Comparison of ENCODE assay signal across 23 cellular contexts in the genomic region with DNA sequence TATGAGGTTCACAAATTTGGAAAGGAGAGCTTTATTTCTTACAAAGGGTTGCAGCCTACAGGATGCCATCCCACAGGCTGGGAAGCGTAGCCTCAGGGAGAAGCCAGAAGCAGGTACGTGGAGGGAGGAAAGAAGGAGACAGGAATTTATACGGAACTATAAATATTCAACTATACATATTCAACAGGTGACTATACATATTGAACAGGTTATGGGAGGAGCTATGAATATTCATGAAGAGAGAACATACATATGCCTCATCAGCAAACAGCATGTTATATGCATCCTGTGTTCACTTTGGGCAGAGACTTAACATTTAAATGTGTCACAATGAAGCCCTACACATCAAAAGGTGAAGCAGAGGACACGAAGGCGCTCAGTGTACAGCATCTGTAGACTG. TPM values are rescaled to one million over a fixed set of nuclear protein-coding genes. Genes with fewer than 3 reads are reported as not detected.
A peak's percentile ranks its signal among the peaks of the same experiment; 100 is the strongest.
DNase-seq lines count a peak whose midpoint lies in the region; ATAC-seq and TF ChIP-seq lines count a peak whose summit lies in the region.
"Had no signal": no experiment of that assay in that cellular context is flagged by ENCODE, and none has a peak within 500 bp of the region (broad histone marks: within the 10 kb centered on the region; RNA-seq: fewer than 3 reads in every experiment).

No MANE protein-coding gene starts in this region.

- WGBS in mammary epithelial cell (ENCODE audit: low coverage, missing lambda C conversion rate): 83% methylated on average over 5 of the region's 5 CpGs

- no peaks in the 10 kb centered on the region for H3K4me1 ChIP-seq in HEK293 (ENCODE audit: control insufficient read depth, insufficient read depth, low read length)
- no peaks in the 10 kb centered on the region for H3K4me1 ChIP-seq in foreskin keratinocyte
- H3K4me1 ChIP-seq in mammary epithelial cell (ENCODE audit: insufficient read depth, low read length): no peaks in the 10 kb centered on the region
- H3K4me1 ChIP-seq: BE2C, BLaER1 had no signal

- H3K27ac ChIP-seq in HEK293 (ENCODE audit: extremely low read depth, low read depth, low read length) (no peak overlapping the region), foreskin keratinocyte (no peak overlapping the region), mammary epithelial cell (ENCODE audit: insufficient read depth, low read depth, low read length) (no peak overlapping the region)
- H3K27ac ChIP-seq: BLaER1 had no signal

- intact Hi-C loops in mammary epithelial cell (cut with micrococcal nuclease): no loop called here

- H3K4me3 ChIP-seq in HEK293 (ENCODE audit: low read depth, low read length) (no peak overlapping the region), mammary epithelial cell (replicated peaks in 1 of 3; ENCODE audit: insufficient read depth in 1 of 3, low read depth in 2 of 3, low read length in 3 of 3) (no peak overlapping the region)
- H3K4me3 ChIP-seq: BLaER1, GM12878 had no signal

- no peaks in the 10 kb centered on the region for H3K36me3 ChIP-seq in HEK293 (ENCODE audit: control insufficient read depth in 2 of 2, insufficient read depth in 1 of 2, low read length in 2 of 2)
- H3K36me3 ChIP-seq in mammary epithelial cell (ENCODE audit: insufficient read depth, low read length): no peaks in the 10 kb centered on the region
- H3K36me3 ChIP-seq: BE2C, BLaER1 had no signal

- dilution Hi-C loops in mammary epithelial cell (cut with HindIII; ENCODE audit: low sequenced_read_pairs): no loop called here

- POLR2A ChIA-PET in HEK293 (lab: Yijun Ruan, JAX): no interaction called here

- no peak overlapping the region for H2AFZ ChIP-seq in mammary epithelial cell (ENCODE audit: low read depth, low read length)

- ATAC-seq in foreskin keratinocyte: peak; percentile 15
- no peak for ATAC-seq in GM21717 (IDR thresholded peaks at IDR 0.05; ENCODE audit: unreplicated experiment)
- ATAC-seq: GM12878 had no signal

- H3K27me3 ChIP-seq in foreskin keratinocyte (no peaks in the 10 kb centered on the region), mammary epithelial cell (ENCODE audit: insufficient read depth, low read length) (no peaks in the 10 kb centered on the region)
- H3K27me3 ChIP-seq: BE2C, BLaER1 had no signal

- H3K9me3 ChIP-seq in HEK293 (ENCODE audit: control insufficient read depth, insufficient read depth, low read depth, low read length) (no peaks in the 10 kb centered on the region), mammary epithelial cell (replicated peaks; ENCODE audit: insufficient read depth, low read length) (peaks cover 4% of the 10 kb centered on the region)
- H3K9me3 ChIP-seq: BE2C had no signal

- no peak overlapping the region for H3K4me2 ChIP-seq in mammary epithelial cell (ENCODE audit: insufficient read depth, low read depth, low read length)
- H3K4me2 ChIP-seq: BLaER1 had no signal

- no peak overlapping the region for H3K9ac ChIP-seq in mammary epithelial cell (ENCODE audit: insufficient read depth, low read length)
- H3K9ac ChIP-seq: BLaER1 had no signal

- peak; percentile 43 for DNase-seq in NAMALWA (ENCODE audit: low spot score)
- DNase-seq in foreskin keratinocyte: no peak
- no peak for DNase-seq in mammary epithelial cell
- no peak for DNase-seq in activated naive CD4-positive, alpha-beta T cell (lab: John Stamatoyannopoulos, UW)
- DNase-seq: 8988T; ACHN; BE2C; C1 segment of cervical spinal cord; CD4-positive, alpha-beta memory T cell; CD4-positive, CD25-positive, alpha-beta regulatory T cell; CD8-positive, alpha-beta memory T cell; COR-L47; DMS 273 treated with DMSO at 0.1 percent for 48 hours; DMS153; DMS53; DMS79; DND-41; EL; GDM1 had no signal

- no peaks in the 10 kb centered on the region for H4K20me1 ChIP-seq in mammary epithelial cell (ENCODE audit: insufficient read depth, low read length)
- H4K20me1 ChIP-seq: BLaER1 had no signal

- no peaks in the 10 kb centered on the region for H3K79me2 ChIP-seq in mammary epithelial cell (ENCODE audit: insufficient read depth, low read length)

- no TSS peak for BruUV-seq in mammary epithelial cell (replicated peaks; lab: Mats Ljungman, UMichigan)

- CTCF ChIA-PET in HEK293 (lab: Yijun Ruan, JAX) (interaction anchor here (0.7 to 2.0 kb wide), 2 partner anchors 44 to 62 kb away, joined by 3 to 7 read pairs; no protein-coding TSS in a partner anchor), mammary epithelial cell (lab: Charles Lee; ENCODE audit: low non-redundant PET) (no interaction called here)

- TF ChIP-seq CTCF in HEK293 (tag by site-specific recombination; IDR thresholded peaks at IDR 0.05): no peak
- no peak for TF ChIP-seq CTCF in foreskin keratinocyte (conservative IDR thresholded peaks at IDR 0.05)
- no peak for TF ChIP-seq CTCF in mammary epithelial cell (conservative IDR thresholded peaks at IDR 0.05 in 1 of 2, IDR thresholded peaks at IDR 0.05 in 1 of 2; ENCODE audit: extremely low read depth in 1 of 2, insufficient read depth in 1 of 2, low read depth in 1 of 2, low read length in 2 of 2)

- in situ Hi-C loops in mammary epithelial cell (cut with MboI; ENCODE audit: low sequenced_read_pairs in 2 of 2): no loop called here

TF ChIP-seq in HEK293, 187 proteins besides CTCF, POLR2A, EP300 and RAD21:
- no peak for TF ChIP-seq ZNF169 (tag by site-specific recombination; IDR thresholded peaks at IDR 0.05)
- TF ChIP-seq SCRT2 (tag by site-specific recombination; IDR thresholded peaks at IDR 0.05): peak; percentile 57
- TF ChIP-seq ZNF37A (tag by site-specific recombination; IDR thresholded peaks at IDR 0.05): no peak
- TF ChIP-seq GLIS2 (tag by site-specific recombination; IDR thresholded peaks at IDR 0.05): no peak
- TF ChIP-seq, protein P1, sequence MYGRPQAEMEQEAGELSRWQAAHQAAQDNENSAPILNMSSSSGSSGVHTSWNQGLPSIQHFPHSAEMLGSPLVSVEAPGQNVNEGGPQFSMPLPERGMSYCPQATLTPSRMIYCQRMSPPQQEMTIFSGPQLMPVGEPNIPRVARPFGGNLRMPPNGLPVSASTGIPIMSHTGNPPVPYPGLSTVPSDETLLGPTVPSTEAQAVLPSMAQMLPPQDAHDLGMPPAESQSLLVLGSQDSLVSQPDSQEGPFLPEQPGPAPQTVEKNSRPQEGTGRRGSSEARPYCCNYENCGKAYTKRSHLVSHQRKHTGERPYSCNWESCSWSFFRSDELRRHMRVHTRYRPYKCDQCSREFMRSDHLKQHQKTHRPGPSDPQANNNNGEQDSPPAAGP (tag by site-specific recombination; IDR thresholded peaks at IDR 0.05): no peak

RNA-seq across cellular contexts. Expression of a gene that starts 40.5 kb away (rescaled TPM):
- 13.8 and 14.2 TPM in 2 replicates for total RNA-seq in foreskin keratinocyte
- polyA plus RNA-seq in foreskin keratinocyte: 2.2 and 2.7 TPM in 2 replicates
- 10 to 100 TPM; 15.3 to 18.9 TPM for total RNA-seq in mammary epithelial cell
- polyA plus RNA-seq in mammary epithelial cell: 7.7 TPM
- 22.0 TPM for polyA minus RNA-seq in mammary epithelial cell
